In the genomic region with DNA sequence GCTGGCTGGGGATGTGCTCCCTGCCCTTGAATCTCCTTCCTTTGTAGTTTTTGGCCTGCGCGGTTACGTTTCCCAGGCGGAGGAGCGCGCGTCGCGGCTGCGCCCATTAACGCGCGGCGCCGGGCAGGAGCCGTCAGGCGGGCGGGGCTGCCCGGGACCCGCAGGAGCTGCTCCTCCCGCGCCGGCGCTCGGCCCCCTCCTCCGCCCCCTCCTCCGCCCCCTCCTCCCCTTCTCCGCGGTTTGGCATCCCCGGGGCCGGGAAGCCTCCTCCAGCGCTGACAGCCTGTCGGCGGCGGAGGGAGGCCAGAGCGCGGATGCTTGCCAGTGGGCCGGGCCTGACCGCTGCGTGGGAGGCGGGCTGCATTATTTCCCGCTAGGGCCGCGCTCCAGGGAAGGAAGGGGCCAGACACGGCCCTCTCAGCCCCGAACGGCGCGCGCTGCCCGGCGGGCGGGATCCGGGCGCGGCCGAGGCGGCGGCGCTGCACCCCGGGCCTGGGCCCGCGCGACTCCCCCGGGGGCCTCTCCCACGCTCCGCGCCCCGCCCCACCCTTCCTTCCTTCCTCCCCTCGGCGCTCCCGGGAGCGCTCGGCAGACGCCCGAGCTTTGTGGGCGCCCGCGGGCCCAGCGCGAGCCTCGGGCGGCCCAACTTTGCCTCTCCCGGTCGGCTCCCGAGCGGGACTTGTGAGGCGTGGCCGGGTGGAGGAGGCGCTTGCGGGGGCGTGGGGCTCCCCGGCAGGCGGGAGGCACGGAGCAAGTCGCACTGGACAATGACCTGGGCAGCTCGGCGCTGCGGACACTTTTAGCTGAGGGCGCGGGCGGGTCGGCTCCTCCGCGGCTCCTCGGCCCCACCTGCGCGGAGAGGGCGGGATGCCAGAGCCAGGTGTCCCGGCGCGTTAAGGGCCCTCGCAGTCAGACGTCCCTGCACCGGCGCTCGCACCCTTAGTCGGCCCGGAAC, we compare ENCODE assay signal across 8 cellular contexts. TPM values are rescaled to one million over a fixed set of nuclear protein-coding genes. Genes with fewer than 3 reads are reported as not detected.
DNase-seq lines count a peak whose midpoint lies in the region; ATAC-seq and TF ChIP-seq lines count a peak whose summit lies in the region.

Gene DCLK2 (plus strand): TSS at position 405 of the 955 bp plus-strand sequence. CDS start 583 bp downstream, outside the sequence.

- peak; percentile 13 for DNase-seq in DMS153 treated with DMSO at 0.1 percent for 48 hours (lab: John Stamatoyannopoulos, UW; ENCODE audit: unreplicated experiment)
- DNase-seq in NCI-H446 treated with DMSO at 0.1 percent for 48 hours (lab: John Stamatoyannopoulos, UW), result peak; percentile 75
- peak in 54 of 56 donors; percentile 15 to 86 (median 68) for DNase-seq in amygdala (lab: John Stamatoyannopoulos, UW)
- peak; percentile 93 for DNase-seq in cardiac septum (ENCODE audit: low spot score)
- peak; percentile 40 for DNase-seq in omental fat pad (ENCODE audit: low spot score)
- no peak for DNase-seq in activated effector memory CD4-positive, alpha-beta T cell treated with Interleukin-2 at 50 U/mL for 16 hours

- TF ChIP-seq CTCF in omental fat pad (IDR thresholded peaks at IDR 0.05), result no peak

- intact Hi-C loops in cardiac septum (cut with DNase I), result loop anchor here (5.0 kb wide), 5 partner anchors 39 to 154 kb away; no protein-coding TSS in a partner anchor

- ATAC-seq in HG02642 (IDR thresholded peaks at IDR 0.05; ENCODE audit: poor library complexity, unreplicated experiment), result peak; percentile 49
- ATAC-seq in omental fat pad (ENCODE audit: low FRiP score), result peak; percentile 96
- ATAC-seq in GM21515 (IDR thresholded peaks at IDR 0.05; ENCODE audit: unreplicated experiment), result no peak

RNA-seq across cellular contexts. Expression of gene DCLK2, which starts in this region (rescaled TPM):
- total RNA-seq in cardiac septum, result 32.6 TPM
- total RNA-seq in omental fat pad, result 1 to 10 TPM; 4.9 to 8.8 (median 6.7) TPM
